Comparison of ENCODE assay signal across 12 cellular contexts in genomic region chr3:52526151-52526561, GRCh38. TPM values are rescaled to one million over a fixed set of nuclear protein-coding genes. Genes with fewer than 3 reads are reported as not detected.
DNase-seq lines count a peak whose midpoint lies in the region; ATAC-seq and TF ChIP-seq lines count a peak whose summit lies in the region.
"Had no signal": no experiment of that assay in that cellular context is flagged by ENCODE, and none has a peak within 500 bp of the region (broad histone marks: within the 10 kb centered on the region; RNA-seq: fewer than 3 reads in every experiment).

No MANE protein-coding gene starts in this region.

- no peaks in the 10 kb centered on the region for H3K27me3 ChIP-seq in lower lobe of right lung (ENCODE audit: low read depth)
- no peaks in the 10 kb centered on the region for H3K27me3 ChIP-seq in tibial nerve

- 70 to 76% methylated on average over 5 of the region's 5 CpGs for WGBS in tibial nerve, 2 donors

- H3K4me1 ChIP-seq in lower lobe of right lung (peaks cover 54% of the 10 kb centered on the region), tibial nerve (peaks cover 0 to 55% (median 8%) of the 10 kb centered on the region in 4 donors)

- TF ChIP-seq EP300 in tibial nerve (IDR thresholded peaks at IDR 0.05): no peak

- DNase-seq in NCI-H82 (lab: John Stamatoyannopoulos, UW) (peak; percentile 32), NCI-H82 treated with DMSO at 0.1 percent for 48 hours (lab: John Stamatoyannopoulos, UW; ENCODE audit: unreplicated experiment) (no peak), epithelial cell of prostate (ENCODE audit: low read depth, low spot score) (peak; percentile 40), lower lobe of right lung (peak; percentile 62), tibial nerve (ENCODE audit: low spot score in 2 of 2) (no peak), foreskin fibroblast (no peak)
- DNase-seq in central memory CD4-positive, alpha-beta T cell: no peak
- DNase-seq: activated CD4-positive, alpha-beta T cell treated with anti-CD3 and anti-CD28 coated beads, Interleukin-2, amount 10 ng/mL, durations not matched to agents 24 days and 14 days; activated naive CD4-positive, alpha-beta T cell treated with Interleukin-2 at 50 U/mL for 16 hours; Calu3; retina had no signal

- ATAC-seq in lower lobe of right lung (peak; percentile 49 to 50), GM19351 (IDR thresholded peaks at IDR 0.05; ENCODE audit: unreplicated experiment) (no peak)

- intact Hi-C loops in lower lobe of right lung (cut with DNase I): no loop called here

- no peak for TF ChIP-seq POLR2A in tibial nerve (IDR thresholded peaks at IDR 0.05)

- H3K4me3 ChIP-seq in lower lobe of right lung (no peak overlapping the region), tibial nerve (no peak overlapping the region), foreskin fibroblast (ENCODE audit: low read depth in 1 of 2, low read length in 2 of 2) (no peak overlapping the region)

- H3K27ac ChIP-seq in epithelial cell of prostate: peak overlapping the region; percentile 90
- peak overlapping the region; percentile 83 for H3K27ac ChIP-seq in lower lobe of right lung
- peak overlapping the region in 3 of 4 donors; percentile 36 to 69 (median 67) for H3K27ac ChIP-seq in tibial nerve

- peaks cover 50% of the 10 kb centered on the region for H3K36me3 ChIP-seq in lower lobe of right lung
- peaks cover 0 to 76% (median 0%) of the 10 kb centered on the region in 3 donors for H3K36me3 ChIP-seq in tibial nerve

- H3K9me3 ChIP-seq in lower lobe of right lung: no peaks in the 10 kb centered on the region
- no peaks in the 10 kb centered on the region for H3K9me3 ChIP-seq in tibial nerve

- no peak for TF ChIP-seq CTCF in lower lobe of right lung (IDR thresholded peaks at IDR 0.05)
- no peak for TF ChIP-seq CTCF in tibial nerve (IDR thresholded peaks at IDR 0.05)
- TF ChIP-seq CTCF in foreskin fibroblast (IDR thresholded peaks at IDR 0.05; ENCODE audit: low read depth, low read length): no peak

RNA-seq across cellular contexts. Expression of gene NT5DC2, which starts 7.5 kb away (rescaled TPM):
- total RNA-seq in lower lobe of right lung: 28.5 TPM
- 100 to 1,000 TPM in 2 of 4 donors, 10 to 100 TPM in 2; 71.1 to 133 (median 94.2) TPM for total RNA-seq in tibial nerve

RNA-seq across cellular contexts. Expression of gene UQCC5, which starts 10.2 kb away (rescaled TPM):
- total RNA-seq in lower lobe of right lung: 16.3 TPM
- 10 to 100 TPM in 2 of 4 donors, 1 to 10 TPM in 2; 1.2 to 23.9 (median 9.5) TPM for total RNA-seq in tibial nerve

RNA-seq across cellular contexts. Expression of gene STAB1, which starts 31.0 kb away (rescaled TPM):
- total RNA-seq in lower lobe of right lung: 133 TPM
- 100 to 1,000 TPM; 167 to 527 (median 264) TPM for total RNA-seq in tibial nerve

Comparison
In these comparisons a context has a peak if more than half of its experiments do, and no peak if none do; other contexts are left out.
1. DNase-seq: peak in NCI-H82 (single experiment), epithelial cell of prostate (single experiment) and lower lobe of right lung (single experiment); none in NCI-H82 treated with DMSO at 0.1 percent for 48 hours (single experiment), tibial nerve (0 of 2), central memory CD4-positive, alpha-beta T cell (single experiment) and foreskin fibroblast (0 of 2).
2. Peak in every context shown above with its lines, with median percentiles within 50 percentile points of each other: H3K27ac ChIP-seq.